22 cellular contexts compared by ENCODE assay signal in the genomic region with DNA sequence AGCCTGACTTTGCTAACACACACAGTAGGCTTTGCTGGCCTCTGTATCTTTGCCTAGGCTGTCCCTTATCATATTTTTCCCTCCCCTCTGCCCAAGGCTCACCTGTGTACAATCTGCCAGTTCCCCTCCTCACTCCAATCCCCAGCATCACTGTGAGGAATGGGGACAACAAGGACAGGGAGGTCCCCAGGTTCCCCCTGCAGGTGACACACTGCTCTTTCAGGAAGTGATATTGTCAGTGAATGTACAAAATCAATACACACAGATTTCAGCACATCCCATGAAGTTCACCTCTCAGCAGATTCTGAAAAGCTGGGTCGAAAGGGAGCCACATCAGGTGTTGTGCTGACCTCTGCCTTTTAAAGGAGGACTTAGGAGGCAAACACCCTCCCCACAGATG.
DNase-seq lines count a peak whose midpoint lies in the region; ATAC-seq and TF ChIP-seq lines count a peak whose summit lies in the region.
"Had no signal": no experiment of that assay in that cellular context is flagged by ENCODE, and none has a peak within 500 bp of the region (broad histone marks: within the 10 kb centered on the region; RNA-seq: fewer than 3 reads in every experiment).

No MANE protein-coding gene starts in this region.

- TF ChIP-seq CTCF in GM12874 (IDR thresholded peaks at IDR 0.05; ENCODE audit: insufficient read depth, low read depth, low read length) (peak; percentile 32), PC-3 (conservative IDR thresholded peaks at IDR 0.05; ENCODE audit: low read depth, low read length) (peak; percentile 38), nephron progenitor cell (IDR thresholded peaks at IDR 0.05) (peak; percentile 13)

- no peak overlapping the region for H3K4me3 ChIP-seq in PC-3 (ENCODE audit: low read length)
- H3K4me3 ChIP-seq: lower lobe of right lung, SJCRH30, uterus had no signal

- peaks cover 44% of the 10 kb centered on the region for H3K4me1 Mint-ChIP-seq in nephron progenitor cell
- H3K4me1 Mint-ChIP-seq: activated CD4-positive, alpha-beta T cell treated with anti-CD3 and anti-CD28 coated beads for 36 hours; CD4-positive, CD25-positive, alpha-beta regulatory T cell; immature natural killer cell; naive B cell; stimulated activated memory B cell treated with anti-CD40 and anti-IgM and Interleukin-4, amounts not matched to agents 10 μg/mL and 1 μg/mL and 100 μg/mL, for 72 hours had no signal

- H4K20me1 ChIP-seq in PC-3 (ENCODE audit: low read length): no peaks in the 10 kb centered on the region

- peaks cover 43% of the 10 kb centered on the region for H3K27me3 Mint-ChIP-seq in nephron progenitor cell (ENCODE audit: low read depth, poor library complexity)

- intact Hi-C loops in PC-3 (cut with micrococcal nuclease): no loop called here

- H3K9me2 ChIP-seq in PC-3 (replicated peaks; ENCODE audit: low read length): no peaks in the 10 kb centered on the region

- BruUV-seq in PC-3 (replicated peaks; lab: Mats Ljungman, UMichigan): no TSS peak

- H3K36me3 Mint-ChIP-seq in nephron progenitor cell (ENCODE audit: low read depth): no peaks in the 10 kb centered on the region
- H3K36me3 Mint-ChIP-seq: CD4-positive, CD25-positive, alpha-beta regulatory T cell; immature natural killer cell; stimulated activated memory B cell treated with anti-CD40 and anti-IgM and Interleukin-4, amounts not matched to agents 10 μg/mL and 1 μg/mL and 100 μg/mL, for 72 hours had no signal

- no peak overlapping the region for H3K4me3 Mint-ChIP-seq in nephron progenitor cell
- H3K4me3 Mint-ChIP-seq: activated CD4-positive, alpha-beta T cell treated with anti-CD3 and anti-CD28 coated beads for 36 hours; CD4-positive, CD25-positive, alpha-beta regulatory T cell; dendritic cell treated with granulocyte-macrophage colony-stimulating factor and Interleukin-4, amounts not matched to agents 40 ng/mL and 50 ng/mL, for 4 days; immature natural killer cell; naive B cell; stimulated activated memory B cell treated with anti-CD40 and anti-IgM and Interleukin-4, amounts not matched to agents 10 μg/mL and 1 μg/mL and 100 μg/mL, for 72 hours; T-helper 2 cell treated with Interferon-gamma antibody and Interleukin-4, amounts not matched to agents 5 μg/mL and 100 μg/mL, for 36 hours had no signal

- in situ Hi-C loops in KBM-7 (cut with MboI; ENCODE audit: low pct_unique_long_range_greater_than_20kb, low sequenced_read_pairs): no loop called here

- no peaks in the 10 kb centered on the region for H3K36me3 ChIP-seq in PC-3 (ENCODE audit: low read depth, low read length)
- H3K36me3 ChIP-seq: lower lobe of right lung, SJCRH30, uterus had no signal

- no peaks in the 10 kb centered on the region for H3K9me3 ChIP-seq in PC-3 (ENCODE audit: low read length)
- H3K9me3 ChIP-seq: lower lobe of right lung, SJCRH30, uterus had no signal

- POLR2A ChIA-PET in PC-3 (lab: Charles Lee; ENCODE audit: unreplicated experiment): no interaction called here

- no peak overlapping the region for H3K27ac ChIP-seq in PC-3 (ENCODE audit: low read length)
- H3K27ac ChIP-seq: lower lobe of right lung, SJCRH30, uterus had no signal

- DNase-seq in NCI-H2107 treated with DMSO at 0.1 percent for 48 hours (lab: John Stamatoyannopoulos, UW; ENCODE audit: unreplicated experiment) (peak; percentile 35), NCI-H2107 (lab: John Stamatoyannopoulos, UW) (no peak), PC-3 (no peak), nephron progenitor cell (no peak), anterior cingulate cortex (lab: John Stamatoyannopoulos, UW) (no peak), KBM-7 (no peak)
- DNase-seq: activated CD4-positive, alpha-beta T cell treated with anti-CD3 and anti-CD28 coated beads for 36 hours; activated naive CD4-positive, alpha-beta T cell treated with anti-CD3 and anti-CD28 coated beads, Interleukin-2, amount 50 U/mL, for 16 hours; CD4-positive, CD25-positive, alpha-beta regulatory T cell; EL; HCEC 1CT; immature natural killer cell; lower lobe of right lung; MM.1S; naive B cell; uterus had no signal

- H3K9ac ChIP-seq in PC-3 (ENCODE audit: low read length): no peak overlapping the region

- H3K4me2 ChIP-seq in PC-3 (ENCODE audit: low read length): no peak overlapping the region

- H3K27me3 ChIP-seq in PC-3 (ENCODE audit: low read length): no peaks in the 10 kb centered on the region
- H3K27me3 ChIP-seq: SJCRH30, uterus had no signal

- CTCF ChIA-PET in PC-3 (lab: Charles Lee): interaction anchor here (0.6 kb wide), 1 partner anchor 270 kb away, joined by 13 read pairs; no protein-coding TSS in a partner anchor

- ATAC-seq in PC-3 (no peak; the same call in 1 of the 2 replicates), HG02840 (IDR thresholded peaks at IDR 0.05; ENCODE audit: low FRiP score, unreplicated experiment) (no peak)
- ATAC-seq: activated CD4-positive, alpha-beta T cell treated with anti-CD3 and anti-CD28 coated beads for 36 hours; lower lobe of right lung; stimulated activated memory B cell treated with anti-CD40 and anti-IgM and Interleukin-4, amounts not matched to agents 10 μg/mL and 1 μg/mL and 100 μg/mL, for 72 hours had no signal

- H3F3A ChIP-seq in PC-3 (ENCODE audit: low read length, unreplicated experiment): no peaks in the 10 kb centered on the region

- no peaks in the 10 kb centered on the region for H3K4me1 ChIP-seq in PC-3 (ENCODE audit: insufficient read depth, low read length)
- H3K4me1 ChIP-seq: lower lobe of right lung, SJCRH30, uterus had no signal

- H3K79me2 ChIP-seq in PC-3 (ENCODE audit: low read length): no peaks in the 10 kb centered on the region

- no peak overlapping the region for H2AFZ ChIP-seq in PC-3 (ENCODE audit: low read length)

- H3K27ac Mint-ChIP-seq in nephron progenitor cell: no peak overlapping the region
- H3K27ac Mint-ChIP-seq: activated CD4-positive, alpha-beta T cell treated with anti-CD3 and anti-CD28 coated beads for 36 hours; CD4-positive, CD25-positive, alpha-beta regulatory T cell; dendritic cell treated with granulocyte-macrophage colony-stimulating factor and Interleukin-4, amounts not matched to agents 40 ng/mL and 50 ng/mL, for 4 days; immature natural killer cell; stimulated activated memory B cell treated with anti-CD40 and anti-IgM and Interleukin-4, amounts not matched to agents 10 μg/mL and 1 μg/mL and 100 μg/mL, for 72 hours; T-helper 2 cell treated with Interferon-gamma antibody and Interleukin-4, amounts not matched to agents 5 μg/mL and 100 μg/mL, for 36 hours had no signal

- H3K9me3 Mint-ChIP-seq in nephron progenitor cell: no peaks in the 10 kb centered on the region
- H3K9me3 Mint-ChIP-seq: dendritic cell treated with granulocyte-macrophage colony-stimulating factor and Interleukin-4, amounts not matched to agents 40 ng/mL and 50 ng/mL, for 4 days; stimulated activated memory B cell treated with anti-CD40 and anti-IgM and Interleukin-4, amounts not matched to agents 10 μg/mL and 1 μg/mL and 100 μg/mL, for 72 hours; T-helper 2 cell treated with Interferon-gamma antibody and Interleukin-4, amounts not matched to agents 5 μg/mL and 100 μg/mL, for 36 hours had no signal
